Comparison of ENCODE assay signal across 8 cellular contexts in genomic region chr19:3365447-3366103, GRCh38. TPM values are rescaled to one million over a fixed set of nuclear protein-coding genes. Genes with fewer than 3 reads are reported as not detected.
DNase-seq lines count a peak whose midpoint lies in the region; ATAC-seq and TF ChIP-seq lines count a peak whose summit lies in the region.

No MANE protein-coding gene starts in this region.

- no peaks in the 10 kb centered on the region for H3K27me3 ChIP-seq in CD4-positive, alpha-beta memory T cell (ENCODE audit: insufficient read depth, low read length)
- H3K27me3 ChIP-seq in prostate gland (replicated peaks; ENCODE audit: insufficient read depth) = no peaks in the 10 kb centered on the region

- H3K36me3 Mint-ChIP-seq in CD4-positive, alpha-beta memory T cell = peaks cover 0 to 5% of the 10 kb centered on the region in 2 donors
- H3K36me3 Mint-ChIP-seq in activated T-cell treated with anti-CD3 and anti-CD28 coated beads, Interleukin-2, amount 50 U/mL, for 24 hours (ENCODE audit: low read depth) = peaks cover 4% of the 10 kb centered on the region

- H3K4me3 Mint-ChIP-seq in CD4-positive, alpha-beta memory T cell = peak overlapping the region; percentile 27 to 81 (median 72)
- H3K4me3 Mint-ChIP-seq in activated T-cell treated with anti-CD3 and anti-CD28 coated beads, Interleukin-2, amount 50 U/mL, for 24 hours = peak overlapping the region; percentile 65

- intact Hi-C loops in CD4-positive, alpha-beta memory T cell (cut with micrococcal nuclease) = loop anchor here (10.0 kb wide), 1 partner anchor 69 kb away; no protein-coding TSS in a partner anchor
- intact Hi-C loops in Right ventricle myocardium superior (cut with DNase I) (loop anchor here (5.0 to 10.0 kb wide), 2 partner anchors 37 to 59 kb away; no protein-coding TSS in a partner anchor), prostate gland (cut with DNase I) (loop anchor here (5.0 kb wide), 1 partner anchor 42 kb away; no protein-coding TSS in a partner anchor)

- CTCF ChIA-PET in CD4-positive, alpha-beta memory T cell (lab: Charles Lee; ENCODE audit: partially characterized antibody) = no interaction called here

- H3K27ac Mint-ChIP-seq in CD4-positive, alpha-beta memory T cell = peak overlapping the region in 4 of 7 donors; percentile 2 to 83 (median 50)
- H3K27ac Mint-ChIP-seq in activated T-cell treated with anti-CD3 and anti-CD28 coated beads, Interleukin-2, amount 50 U/mL, for 24 hours = peak overlapping the region; percentile 59

- peaks cover 0 to 3% (median 0%) of the 10 kb centered on the region in 8 donors for H3K9me3 Mint-ChIP-seq in CD4-positive, alpha-beta memory T cell
- no peaks in the 10 kb centered on the region for H3K9me3 Mint-ChIP-seq in activated T-cell treated with anti-CD3 and anti-CD28 coated beads, Interleukin-2, amount 50 U/mL, for 24 hours

- peaks cover 29 to 66% (median 47%) of the 10 kb centered on the region in 4 donors for H3K4me1 Mint-ChIP-seq in CD4-positive, alpha-beta memory T cell
- peaks cover 60% of the 10 kb centered on the region for H3K4me1 Mint-ChIP-seq in activated T-cell treated with anti-CD3 and anti-CD28 coated beads, Interleukin-2, amount 50 U/mL, for 24 hours (ENCODE audit: low read depth)

- TF ChIP-seq POLR2A in prostate gland (IDR thresholded peaks at IDR 0.05) = no peak

- POLR2A ChIA-PET in CD4-positive, alpha-beta memory T cell (lab: Charles Lee; ENCODE audit: partially characterized antibody) = interaction anchor here (0.6 to 1.0 kb wide), 2 partner anchors 27 to 703 kb away, joined by 3 to 4 read pairs; no protein-coding TSS in a partner anchor

- no peak for TF ChIP-seq EP300 in Ishikawa (IDR thresholded peaks at IDR 0.05; ENCODE audit: borderline replicate concordance)

- no peak overlapping the region for H3K27ac ChIP-seq in CD4-positive, alpha-beta memory T cell (ENCODE audit: low read depth, low read length)
- H3K27ac ChIP-seq in prostate gland = peak overlapping the region; percentile 96 to 100

- 8% methylated on average over 16 of the region's 17 CpGs for WGBS in prostate gland

- H3K9me3 ChIP-seq in CD4-positive, alpha-beta memory T cell (ENCODE audit: control insufficient read depth in 1 of 2, low read length in 2 of 2) = no peaks in the 10 kb centered on the region
- no peaks in the 10 kb centered on the region for H3K9me3 ChIP-seq in prostate gland

- H3K27me3 Mint-ChIP-seq in CD4-positive, alpha-beta memory T cell = no peaks in the 10 kb centered on the region
- no peaks in the 10 kb centered on the region for H3K27me3 Mint-ChIP-seq in activated T-cell treated with anti-CD3 and anti-CD28 coated beads, Interleukin-2, amount 50 U/mL, for 24 hours

- H3K36me3 ChIP-seq in CD4-positive, alpha-beta memory T cell (ENCODE audit: insufficient read depth, low read length) = no peaks in the 10 kb centered on the region
- no peaks in the 10 kb centered on the region for H3K36me3 ChIP-seq in prostate gland

- DNase-seq in CD4-positive, alpha-beta memory T cell = no peak
- DNase-seq in activated T-cell treated with anti-CD3 and anti-CD28 coated beads, Interleukin-2, amount 50 U/mL, for 24 hours = peak; percentile 44
- DNase-seq in Right ventricle myocardium superior (peak; percentile 84), prostate gland (ENCODE audit: low spot score) (peak; percentile 70), NCI-H2081 treated with DMSO at 0.1 percent for 48 hours (lab: John Stamatoyannopoulos, UW) (no peak), GOT3 (lab: John Stamatoyannopoulos, UW) (no peak)

- no peak for TF ChIP-seq CTCF in prostate gland (IDR thresholded peaks at IDR 0.05)

- no peak overlapping the region for H3K4me3 ChIP-seq in CD4-positive, alpha-beta memory T cell (ENCODE audit: low read length in 2 of 2)
- peak overlapping the region; percentile 79 to 99 for H3K4me3 ChIP-seq in prostate gland

- no peak for TF ChIP-seq RAD21 in Ishikawa (IDR thresholded peaks at IDR 0.05; ENCODE audit: low read depth)

- peak; percentile 38 for ATAC-seq in Right ventricle myocardium superior (ENCODE audit: poor library complexity)
- no peak for ATAC-seq in HG03439 (IDR thresholded peaks at IDR 0.05; ENCODE audit: unreplicated experiment)

- H3K4me1 ChIP-seq in CD4-positive, alpha-beta memory T cell (ENCODE audit: insufficient read depth, low read length) = peaks cover 35% of the 10 kb centered on the region
- H3K4me1 ChIP-seq in prostate gland (replicated peaks) = peaks cover 31% of the 10 kb centered on the region

TF ChIP-seq in Ishikawa, 13 proteins besides CTCF, POLR2A, EP300 and RAD21:
- TF ChIP-seq TAF1 (IDR thresholded peaks at IDR 0.05; ENCODE audit: low read depth) (no peak), NFIC (IDR thresholded peaks at IDR 0.05) (no peak; the same call in 1 of the 2 replicates), YY1 (IDR thresholded peaks at IDR 0.05; ENCODE audit: low read depth) (no peak), EGR1 (IDR thresholded peaks at IDR 0.05) (no peak), ZBTB7A (IDR thresholded peaks at IDR 0.05; ENCODE audit: low read depth) (no peak), TEAD4 (IDR thresholded peaks at IDR 0.05) (no peak), TCF12 (IDR thresholded peaks at IDR 0.05; ENCODE audit: low read depth) (0 out of 2 replicates have a peak, but pooled peaks have one; percentile 20), REST (IDR thresholded peaks at IDR 0.05; ENCODE audit: low read depth) (no peak), CREB1 (IDR thresholded peaks at IDR 0.05; ENCODE audit: low read depth) (peak; percentile 16; the same call in 1 of the 2 replicates), CEBPB (IDR thresholded peaks at IDR 0.05) (no peak), FOXM1 (IDR thresholded peaks at IDR 0.05; ENCODE audit: borderline replicate concordance, low read depth) (no peak), MAX (IDR thresholded peaks at IDR 0.05) (peak; percentile 25)
- TF ChIP-seq, protein P1, sequence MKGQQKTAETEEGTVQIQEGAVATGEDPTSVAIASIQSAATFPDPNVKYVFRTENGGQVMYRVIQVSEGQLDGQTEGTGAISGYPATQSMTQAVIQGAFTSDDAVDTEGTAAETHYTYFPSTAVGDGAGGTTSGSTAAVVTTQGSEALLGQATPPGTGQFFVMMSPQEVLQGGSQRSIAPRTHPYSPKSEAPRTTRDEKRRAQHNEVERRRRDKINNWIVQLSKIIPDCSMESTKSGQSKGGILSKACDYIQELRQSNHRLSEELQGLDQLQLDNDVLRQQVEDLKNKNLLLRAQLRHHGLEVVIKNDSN (IDR thresholded peaks at IDR 0.05) = no peak

RNA-seq across cellular contexts. Expression of gene NFIC, which starts 0.8 kb away (rescaled TPM):
- total RNA-seq in CD4-positive, alpha-beta memory T cell = 10 to 100 TPM; 30.3 to 30.9 TPM
- polyA plus RNA-seq in CD4-positive, alpha-beta memory T cell = 10 to 100 TPM in 1 of 2 donors, 1 to 10 TPM in 1; 1.9 to 18.9 TPM
- total RNA-seq in Right ventricle myocardium superior (153 TPM), prostate gland (100 to 1,000 TPM; 160 to 168 TPM)

Comparison
In these comparisons a context has a peak if more than half of its experiments do, and no peak if none do; other contexts are left out.
1. DNase-seq: peak in activated T-cell treated with anti-CD3 and anti-CD28 coated beads, Interleukin-2, amount 50 U/mL, for 24 hours (single experiment), Right ventricle myocardium superior (single experiment) and prostate gland (single experiment); none in CD4-positive, alpha-beta memory T cell (0 of 5), NCI-H2081 treated with DMSO at 0.1 percent for 48 hours (single experiment) and GOT3 (single experiment).
2. H3K4me3 ChIP-seq: peak in prostate gland (2 of 2); none in CD4-positive, alpha-beta memory T cell (0 of 2).